In genomic region chr11:125101596-125101995, GRCh38 we compare ENCODE assay signal across 23 cellular contexts.
"Had no signal": no experiment of that assay in that cellular context is flagged by ENCODE, and none has a peak within 500 bp of the region (broad histone marks: within the 10 kb centered on the region; RNA-seq: fewer than 3 reads in every experiment).

No MANE protein-coding gene starts in this region.

- H3K27ac ChIP-seq: KMS-11, PC-9, SK-N-MC had no signal

- H3K4me2 ChIP-seq: KMS-11, PC-9 had no signal

- DNase-seq: activated B cell treated with CpG ODN at 0.5 μM for 24 hours; activated CD4-positive, alpha-beta T cell treated with anti-CD3 and anti-CD28 coated beads for 1 hour; activated CD4-positive, alpha-beta T cell treated with anti-CD3 and anti-CD28 coated beads, Interleukin-2, amount 10 ng/mL, durations not matched to agents 24 days and 14 days; activated CD4-positive, alpha-beta T cell treated with anti-CD3 and anti-CD28 coated beads, Interleukin-2, amount 50 U/mL, for 48 hours; activated CD8-positive, alpha-beta memory T cell treated with anti-CD3 and anti-CD28 coated beads, Interleukin-2, amount 10 ng/mL, durations not matched to agents 7 days and 5 days; activated effector memory CD4-positive, alpha-beta T cell treated with Interleukin-2 at 50 U/mL for 16 hours; activated naive CD4-positive, alpha-beta T cell; activated T-cell treated with anti-CD3 and anti-CD28 coated beads, Interleukin-2, amount 50 U/mL, for 24 hours; aorta; NCI-H1092; NCI-H1417 treated with DMSO at 0.1 percent for 48 hours; NCI-H1694; NCI-H2029; NCI-H2107; NCI-H2171 treated with DMSO at 0.1 percent for 48 hours; NCI-H226; NCI-H526; PC-9; T-cell; T-helper 2 cell; T1000 had no signal

- H3K9ac ChIP-seq: KMS-11 had no signal

- ATAC-seq: activated CD8-positive, alpha-beta memory T cell treated with anti-CD3 and anti-CD28 coated beads, Interleukin-2, amount 10 ng/mL, durations not matched to agents 7 days and 5 days; T-cell had no signal

- H3K4me3 ChIP-seq: PC-9, SK-N-MC had no signal

- H2AFZ ChIP-seq: PC-9 had no signal
